In the genomic region with DNA sequence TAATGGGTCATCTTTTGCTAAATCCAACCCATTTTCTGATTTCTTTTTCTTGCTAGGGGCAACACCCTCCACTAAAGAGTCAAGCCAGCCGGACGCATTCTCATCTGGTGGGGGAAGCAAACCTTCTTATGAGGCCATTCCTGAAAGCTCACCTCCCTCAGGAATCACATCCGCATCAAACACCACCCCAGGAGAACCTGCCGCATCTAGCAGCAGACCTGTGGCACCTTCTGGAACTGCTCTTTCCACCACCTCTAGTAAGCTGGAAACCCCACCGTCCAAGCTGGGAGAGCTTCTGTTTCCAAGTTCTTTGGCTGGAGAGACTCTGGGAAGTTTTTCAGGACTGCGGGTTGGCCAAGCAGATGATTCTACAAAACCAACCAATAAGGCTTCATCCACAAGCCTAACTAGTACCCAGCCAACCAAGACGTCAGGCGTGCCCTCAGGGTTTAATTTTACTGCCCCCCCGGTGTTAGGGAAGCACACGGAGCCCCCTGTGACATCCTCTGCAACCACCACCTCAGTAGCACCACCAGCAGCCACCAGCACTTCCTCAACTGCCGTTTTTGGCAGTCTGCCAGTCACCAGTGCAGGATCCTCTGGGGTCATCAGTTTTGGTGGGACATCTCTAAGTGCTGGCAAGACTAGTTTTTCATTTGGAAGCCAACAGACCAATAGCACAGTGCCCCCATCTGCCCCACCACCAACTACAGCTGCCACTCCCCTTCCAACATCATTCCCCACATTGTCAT, we compare ENCODE assay signal across 1 cellular context.
TF ChIP-seq lines count a peak whose summit lies in the region.

No MANE protein-coding gene starts in this region.

TF ChIP-seq in GM12878, 131 proteins besides CTCF, POLR2A, EP300 and RAD21 (continued from another document):
- TF ChIP-seq, protein P1, sequence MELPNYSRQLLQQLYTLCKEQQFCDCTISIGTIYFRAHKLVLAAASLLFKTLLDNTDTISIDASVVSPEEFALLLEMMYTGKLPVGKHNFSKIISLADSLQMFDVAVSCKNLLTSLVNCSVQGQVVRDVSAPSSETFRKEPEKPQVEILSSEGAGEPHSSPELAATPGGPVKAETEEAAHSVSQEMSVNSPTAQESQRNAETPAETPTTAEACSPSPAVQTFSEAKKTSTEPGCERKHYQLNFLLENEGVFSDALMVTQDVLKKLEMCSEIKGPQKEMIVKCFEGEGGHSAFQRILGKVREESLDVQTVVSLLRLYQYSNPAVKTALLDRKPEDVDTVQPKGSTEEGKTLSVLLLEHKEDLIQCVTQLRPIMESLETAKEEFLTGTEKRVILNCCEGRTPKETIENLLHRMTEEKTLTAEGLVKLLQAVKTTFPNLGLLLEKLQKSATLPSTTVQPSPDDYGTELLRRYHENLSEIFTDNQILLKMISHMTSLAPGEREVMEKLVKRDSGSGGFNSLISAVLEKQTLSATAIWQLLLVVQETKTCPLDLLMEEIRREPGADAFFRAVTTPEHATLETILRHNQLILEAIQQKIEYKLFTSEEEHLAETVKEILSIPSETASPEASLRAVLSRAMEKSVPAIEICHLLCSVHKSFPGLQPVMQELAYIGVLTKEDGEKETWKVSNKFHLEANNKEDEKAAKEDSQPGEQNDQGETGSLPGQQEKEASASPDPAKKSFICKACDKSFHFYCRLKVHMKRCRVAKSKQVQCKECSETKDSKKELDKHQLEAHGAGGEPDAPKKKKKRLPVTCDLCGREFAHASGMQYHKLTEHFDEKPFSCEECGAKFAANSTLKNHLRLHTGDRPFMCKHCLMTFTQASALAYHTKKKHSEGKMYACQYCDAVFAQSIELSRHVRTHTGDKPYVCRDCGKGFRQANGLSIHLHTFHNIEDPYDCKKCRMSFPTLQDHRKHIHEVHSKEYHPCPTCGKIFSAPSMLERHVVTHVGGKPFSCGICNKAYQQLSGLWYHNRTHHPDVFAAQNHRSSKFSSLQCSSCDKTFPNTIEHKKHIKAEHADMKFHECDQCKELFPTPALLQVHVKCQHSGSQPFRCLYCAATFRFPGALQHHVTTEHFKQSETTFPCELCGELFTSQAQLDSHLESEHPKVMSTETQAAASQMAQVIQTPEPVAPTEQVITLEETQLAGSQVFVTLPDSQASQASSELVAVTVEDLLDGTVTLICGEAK (IDR thresholded peaks at IDR 0.05; ENCODE audit: borderline replicate concordance), result no peak
- TF ChIP-seq POU2F2 (IDR thresholded peaks at IDR 0.05; ENCODE audit: borderline replicate concordance, low read depth, low read length) (no peak), TCF12 (IDR thresholded peaks at IDR 0.05; ENCODE audit: low read depth, low read length) (no peak), BRCA1 (IDR thresholded peaks at IDR 0.05; ENCODE audit: low read depth, low read length) (no peak), RB1 (IDR thresholded peaks at IDR 0.05; ENCODE audit: borderline replicate concordance) (no peak)
